In genomic region chr1:41776896-41777431, GRCh38 we compare ENCODE assay signal across 17 cellular contexts.
DNase-seq lines count a peak whose midpoint lies in the region; FAIRE-seq and TF ChIP-seq lines count a peak whose summit lies in the region.
"Had no signal": no experiment of that assay in that cellular context is flagged by ENCODE, and none has a peak within 500 bp of the region (broad histone marks: within the 10 kb centered on the region; RNA-seq: fewer than 3 reads in every experiment).

No MANE protein-coding gene starts in this region.

- H3K9me3 ChIP-seq in stomach, result no peaks in the 10 kb centered on the region
- H3K9me3 ChIP-seq: spleen had no signal

- 27 to 70% (median 46%) methylated on average over 6 to 8 of the region's 8 CpGs for WGBS in stomach, 5 donors

- peak overlapping the region in 4 of 5 donors; percentile 29 to 53 (median 40) for H3K27ac ChIP-seq in stomach
- H3K27ac ChIP-seq: spleen had no signal

- H3K36me3 ChIP-seq in stomach, result no peaks in the 10 kb centered on the region
- H3K36me3 ChIP-seq: spleen had no signal

- intact Hi-C loops in head of caudate nucleus (cut with DNase I) (loop anchor here (5.0 kb wide), 1 partner anchor 160 kb away; no protein-coding TSS in a partner anchor), stomach (cut with DNase I; ENCODE audit: low total_unique reads) (no loop called here)

- TF ChIP-seq POLR2A in stomach (IDR thresholded peaks at IDR 0.05), result no peak

- no peak for FAIRE-seq in GM19239 (lab: Jason Lieb, UNC)

- TF ChIP-seq CTCF in stomach (IDR thresholded peaks at IDR 0.05), result no peak

- no peaks in the 10 kb centered on the region for H3K27me3 ChIP-seq in stomach
- H3K27me3 ChIP-seq: spleen had no signal

- DNase-seq in NCI-H1092 treated with DMSO at 0.1 percent for 48 hours (lab: John Stamatoyannopoulos, UW) (peak; percentile 28), NCI-H1092 (lab: John Stamatoyannopoulos, UW) (no peak), head of caudate nucleus (peak; percentile 81 to 98 (median 92)), midbrain (lab: John Stamatoyannopoulos, UW) (peak; percentile 93), stomach (peak; percentile 86), NCI-H2081 treated with DMSO at 0.1 percent for 48 hours (lab: John Stamatoyannopoulos, UW) (no peak), GM19239 (ENCODE audit: insufficient read length, low spot score) (no peak), NCI-H69 (lab: John Stamatoyannopoulos, UW) (no peak)
- DNase-seq: 8988T; cerebellar nuclear complex; DMS53; NCI-H1417 treated with DMSO at 0.1 percent for 48 hours; NCI-H2227 treated with DMSO at 0.1 percent for 48 hours; SHP77; spleen; stimulated activated naive B cell treated with anti-CD40 and anti-IgM and Interleukin-4, amounts not matched to agents 10 μg/mL and 1 μg/mL and 100 μg/mL, for 72 hours; T-helper 17 cell had no signal

- peaks cover 0 to 25% (median 20%) of the 10 kb centered on the region in 4 donors for H3K4me1 ChIP-seq in stomach

- no peak overlapping the region for H3K4me3 ChIP-seq in stomach
- H3K4me3 ChIP-seq: spleen had no signal

- TF ChIP-seq EP300 in stomach (IDR thresholded peaks at IDR 0.05), result no peak

Comparison
In these comparisons a context has a peak if more than half of its experiments do, and no peak if none do; other contexts are left out.
1. DNase-seq: peak in NCI-H1092 treated with DMSO at 0.1 percent for 48 hours (single experiment), head of caudate nucleus (42 of 42), midbrain (single experiment) and stomach (single experiment); none in NCI-H1092 (single experiment), NCI-H2081 treated with DMSO at 0.1 percent for 48 hours (single experiment), GM19239 (single experiment) and NCI-H69 (single experiment).